Comparison of ENCODE assay signal across 15 cellular contexts in the genomic region with DNA sequence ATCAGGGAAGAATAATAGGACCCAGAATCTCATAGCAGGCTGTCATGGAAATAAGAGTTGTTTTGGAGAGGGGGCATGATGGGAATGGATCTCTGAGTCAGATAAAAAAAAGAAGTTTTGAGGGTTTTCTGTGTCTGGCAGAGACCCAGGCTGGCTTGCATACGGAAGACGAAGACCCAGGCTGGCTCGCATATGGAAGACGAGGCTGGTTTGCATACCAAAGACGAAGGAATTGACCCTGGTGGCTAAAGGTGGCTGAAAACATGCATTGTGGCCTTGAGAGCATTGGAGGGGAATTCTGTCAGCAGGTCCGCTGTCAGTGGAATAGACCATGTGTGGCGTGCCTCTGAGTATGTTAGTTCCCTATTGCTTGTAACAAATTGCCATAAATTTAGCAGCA.
"Had no signal": no experiment of that assay in that cellular context is flagged by ENCODE, and none has a peak within 500 bp of the region (broad histone marks: within the 10 kb centered on the region; RNA-seq: fewer than 3 reads in every experiment).

No MANE protein-coding gene starts in this region.

- DNase-seq: activated CD4-positive, CD25-positive, alpha-beta regulatory T cell treated with anti-CD3 and anti-CD28 coated beads, Interleukin-2, amount 50 U/mL, for 72 hours; activated naive CD4-positive, alpha-beta T cell treated with Interleukin-2 at 50 U/mL for 16 hours; caudate nucleus; colonic mucosa; effector CD4-positive, alpha-beta T cell; gastrocnemius medialis; heart left ventricle; left ventricle myocardium inferior; natural killer cell; retina had no signal

- H3K27me3 ChIP-seq: ascending aorta, colonic mucosa, gastrocnemius medialis, heart left ventricle, neutrophil had no signal

- H3K27ac ChIP-seq: ascending aorta, colonic mucosa, gastrocnemius medialis, heart left ventricle, left ventricle myocardium inferior, neutrophil, thoracic aorta had no signal

- H3K27ac Mint-ChIP-seq: activated T-helper 1 cell treated with anti-CD3 and anti-CD28 coated beads, Interleukin-12 subunit alpha, Interleukin-12 subunit beta, Interleukin-2, Interleukin-4 antibody, amounts not matched to agents 30 ng/mL and 10 ng/mL and 1 ng/mL, durations not matched to agents 14 hours and 24 hours and 36 hours; natural killer cell; stimulated activated effector memory CD8-positive, alpha-beta T cell treated with anti-CD3 and anti-CD28 coated beads, Interleukin-12 subunit alpha, Interleukin-12 subunit beta, amount 100 ng/mL, for 72 hours had no signal

- H3K9me3 ChIP-seq: ascending aorta, colonic mucosa, gastrocnemius medialis, neutrophil, thoracic aorta had no signal

- H3K4me3 ChIP-seq: ascending aorta, colonic mucosa, gastrocnemius medialis, heart left ventricle, left ventricle myocardium inferior, thoracic aorta had no signal

- H3K36me3 ChIP-seq: ascending aorta, colonic mucosa, gastrocnemius medialis, heart left ventricle, left ventricle myocardium inferior, neutrophil, thoracic aorta had no signal

- H3K4me1 ChIP-seq: ascending aorta, colonic mucosa, gastrocnemius medialis, heart left ventricle, left ventricle myocardium inferior had no signal

- H3K4me1 Mint-ChIP-seq: natural killer cell; stimulated activated effector memory CD8-positive, alpha-beta T cell treated with anti-CD3 and anti-CD28 coated beads, Interleukin-12 subunit alpha, Interleukin-12 subunit beta, amount 100 ng/mL, for 72 hours had no signal

- H3K4me3 Mint-ChIP-seq: activated T-helper 1 cell treated with anti-CD3 and anti-CD28 coated beads, Interleukin-12 subunit alpha, Interleukin-12 subunit beta, Interleukin-2, Interleukin-4 antibody, amounts not matched to agents 30 ng/mL and 10 ng/mL and 1 ng/mL, durations not matched to agents 14 hours and 24 hours and 36 hours; natural killer cell; stimulated activated effector memory CD8-positive, alpha-beta T cell treated with anti-CD3 and anti-CD28 coated beads, Interleukin-12 subunit alpha, Interleukin-12 subunit beta, amount 100 ng/mL, for 72 hours had no signal

- H3K36me3 Mint-ChIP-seq: natural killer cell; stimulated activated effector memory CD8-positive, alpha-beta T cell treated with anti-CD3 and anti-CD28 coated beads, Interleukin-12 subunit alpha, Interleukin-12 subunit beta, amount 100 ng/mL, for 72 hours had no signal

- ATAC-seq: gastrocnemius medialis; heart left ventricle; natural killer cell; stimulated activated effector memory CD8-positive, alpha-beta T cell treated with anti-CD3 and anti-CD28 coated beads, Interleukin-12 subunit alpha, Interleukin-12 subunit beta, amount 100 ng/mL, for 72 hours had no signal
